Comparison of ENCODE assay signal across 16 cellular contexts in the genomic region with DNA sequence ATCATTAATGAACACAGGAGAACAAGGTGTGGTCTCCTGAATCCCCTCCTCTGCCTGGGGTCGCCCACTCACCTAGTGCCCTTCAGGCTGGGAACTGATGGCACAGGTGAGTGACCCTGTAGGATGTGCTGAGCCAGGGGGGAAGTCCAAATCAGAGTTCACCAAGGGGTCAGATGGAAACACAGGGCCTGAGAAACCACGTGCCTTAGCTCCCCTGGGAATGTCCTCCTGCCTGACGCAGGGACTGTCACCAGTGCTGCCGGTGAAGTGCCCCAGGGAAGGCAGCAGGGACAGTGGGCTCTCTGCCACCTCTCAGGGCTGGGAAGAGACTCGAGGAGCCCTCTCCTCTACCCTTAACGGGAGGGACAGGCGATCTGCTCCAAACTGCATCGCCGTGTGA.
"Had no signal": no experiment of that assay in that cellular context is flagged by ENCODE, and none has a peak within 500 bp of the region (broad histone marks: within the 10 kb centered on the region; RNA-seq: fewer than 3 reads in every experiment).

No MANE protein-coding gene starts in this region.

- H3K4me3 ChIP-seq: hepatocyte, lower lobe of right lung, tibial artery had no signal

- ATAC-seq: activated naive CD8-positive, alpha-beta T cell treated with anti-CD3 and anti-CD28 coated beads, Interleukin-2, amount 50 U/mL, for 24 hours; lower lobe of right lung; stimulated activated naive CD8-positive, alpha-beta T cell treated with anti-CD3 and anti-CD28 coated beads, Interleukin-15, amount 100 ng/mL, for 72 hours; T-helper 17 cell had no signal

- H3K27ac ChIP-seq: hepatocyte, lower lobe of right lung, tibial artery had no signal

- H3K9me3 Mint-ChIP-seq: activated CD4-positive, alpha-beta memory T cell treated with anti-CD3 and anti-CD28 coated beads for 36 hours; activated naive CD8-positive, alpha-beta T cell treated with anti-CD3 and anti-CD28 coated beads, Interleukin-2, amount 50 U/mL, for 24 hours; immature natural killer cell; naive B cell; stimulated activated naive CD8-positive, alpha-beta T cell treated with anti-CD3 and anti-CD28 coated beads, Interleukin-15, amount 100 ng/mL, for 72 hours had no signal

- H3K27ac Mint-ChIP-seq: activated CD4-positive, alpha-beta memory T cell treated with anti-CD3 and anti-CD28 coated beads for 36 hours; activated naive CD8-positive, alpha-beta T cell treated with anti-CD3 and anti-CD28 coated beads, Interleukin-2, amount 50 U/mL, for 24 hours; stimulated activated naive CD8-positive, alpha-beta T cell treated with anti-CD3 and anti-CD28 coated beads, Interleukin-15, amount 100 ng/mL, for 72 hours; T-helper 17 cell had no signal

- H3K27me3 ChIP-seq: hepatocyte, tibial artery had no signal

- DNase-seq: activated CD4-positive, alpha-beta memory T cell treated with anti-CD3 and anti-CD28 coated beads for 36 hours; activated CD4-positive, alpha-beta T cell treated with anti-CD3 and anti-CD28 coated beads for 48 hours; activated effector memory CD4-positive, alpha-beta T cell treated with anti-CD3 and anti-CD28 coated beads, Interleukin-2, amount 50 U/mL, for 16 hours; activated naive CD4-positive, alpha-beta T cell treated with anti-CD3 and anti-CD28 coated beads, Interleukin-2, amount 50 U/mL, for 16 hours; activated naive CD8-positive, alpha-beta T cell treated with anti-CD3 and anti-CD28 coated beads, Interleukin-2, amount 50 U/mL, for 24 hours; immature natural killer cell; kidney glomerular epithelial cell; lower lobe of right lung; naive B cell; occipital lobe; stimulated activated CD4-positive, alpha-beta T cell treated with anti-CD3 and anti-CD28 coated beads, Interleukin-4, amount 100 ng/mL, for 24 hours; stimulated activated naive CD8-positive, alpha-beta T cell treated with anti-CD3 and anti-CD28 coated beads, Interleukin-15, amount 100 ng/mL, for 72 hours; SW 1271; T-helper 17 cell had no signal

- H2AFZ ChIP-seq: hepatocyte had no signal

- H3K4me3 Mint-ChIP-seq: activated CD4-positive, alpha-beta memory T cell treated with anti-CD3 and anti-CD28 coated beads for 36 hours; activated naive CD8-positive, alpha-beta T cell treated with anti-CD3 and anti-CD28 coated beads, Interleukin-2, amount 50 U/mL, for 24 hours; immature natural killer cell; naive B cell; stimulated activated naive CD8-positive, alpha-beta T cell treated with anti-CD3 and anti-CD28 coated beads, Interleukin-15, amount 100 ng/mL, for 72 hours; T-helper 17 cell had no signal

- H3K4me2 ChIP-seq: hepatocyte had no signal

- H3K79me2 ChIP-seq: hepatocyte had no signal

- H3K9me3 ChIP-seq: lower lobe of right lung, tibial artery had no signal

- H3K27me3 Mint-ChIP-seq: activated CD4-positive, alpha-beta memory T cell treated with anti-CD3 and anti-CD28 coated beads for 36 hours; activated naive CD8-positive, alpha-beta T cell treated with anti-CD3 and anti-CD28 coated beads, Interleukin-2, amount 50 U/mL, for 24 hours; naive B cell; stimulated activated naive CD8-positive, alpha-beta T cell treated with anti-CD3 and anti-CD28 coated beads, Interleukin-15, amount 100 ng/mL, for 72 hours; T-helper 17 cell had no signal

- H3K4me1 Mint-ChIP-seq: activated naive CD8-positive, alpha-beta T cell treated with anti-CD3 and anti-CD28 coated beads, Interleukin-2, amount 50 U/mL, for 24 hours; stimulated activated naive CD8-positive, alpha-beta T cell treated with anti-CD3 and anti-CD28 coated beads, Interleukin-15, amount 100 ng/mL, for 72 hours had no signal
